In genomic region chr7:110210941-110211608, GRCh38 we compare ENCODE assay signal across 31 cellular contexts.
"Had no signal": no experiment of that assay in that cellular context is flagged by ENCODE, and none has a peak within 500 bp of the region (broad histone marks: within the 10 kb centered on the region; RNA-seq: fewer than 3 reads in every experiment).

No MANE protein-coding gene starts in this region.

- H3K4me2 ChIP-seq: neural progenitor cell, smooth muscle cell had no signal

- ATAC-seq: natural killer cell; psoas muscle; right cardiac atrium; sciatic nerve; stimulated activated memory B cell treated with anti-CD40 and anti-IgM and Interleukin-4, amounts not matched to agents 10 μg/mL and 1 μg/mL and 100 μg/mL, for 72 hours; stimulated activated naive CD8-positive, alpha-beta T cell treated with anti-CD3 and anti-CD28 coated beads, Interleukin-15, amount 100 ng/mL, for 72 hours; stimulated activated naive CD8-positive, alpha-beta T cell treated with anti-CD3 and anti-CD28 coated beads, Interleukin-15, Interleukin-2, amounts not matched to agents 100 U/mL and 50 U/mL, for 24 hours; upper lobe of right lung had no signal

- H3K27ac ChIP-seq: neural progenitor cell, ovary, parathyroid adenoma, psoas muscle, skin epidermis, spleen, suprapubic skin, testis, tibial artery, transverse colon, upper lobe of right lung, vagina had no signal

- H3K4me3 Mint-ChIP-seq: natural killer cell; nephron; neural progenitor cell; stimulated activated memory B cell treated with anti-CD40 and anti-IgM and Interleukin-4, amounts not matched to agents 10 μg/mL and 1 μg/mL and 100 μg/mL, for 72 hours; stimulated activated naive CD8-positive, alpha-beta T cell treated with anti-CD3 and anti-CD28 coated beads, Interleukin-15, amount 100 ng/mL, for 72 hours; type B pancreatic cell had no signal

- H3K4me1 Mint-ChIP-seq: natural killer cell; nephron; neural progenitor cell; stimulated activated memory B cell treated with anti-CD40 and anti-IgM and Interleukin-4, amounts not matched to agents 10 μg/mL and 1 μg/mL and 100 μg/mL, for 72 hours; stimulated activated naive CD8-positive, alpha-beta T cell treated with anti-CD3 and anti-CD28 coated beads, Interleukin-15, amount 100 ng/mL, for 72 hours had no signal

- H3K4me1 ChIP-seq: neural progenitor cell, parathyroid adenoma, psoas muscle, spleen, suprapubic skin, testis, tibial artery, transverse colon, upper lobe of right lung, vagina had no signal

- DNase-seq: natural killer cell; occipital lobe; ovary; posterior cingulate gyrus; psoas muscle; right cardiac atrium; spleen; stimulated activated CD4-positive, alpha-beta T cell treated with anti-CD3 and anti-CD28 coated beads, Interleukin-12 subunit alpha, Interleukin-12 subunit beta, amount 100 ng/mL, for 4 hours; stimulated activated CD4-positive, alpha-beta T cell treated with anti-CD3 and anti-CD28 coated beads, Interleukin-1b, Interleukin-23, amount 100 ng/mL, for 48 hours; stimulated activated CD4-positive, alpha-beta T cell treated with anti-CD3 and anti-CD28 coated beads, Interleukin-4, amount 100 ng/mL, for 1 hour; stimulated activated CD4-positive, alpha-beta T cell treated with anti-CD3 and anti-CD28 coated beads, Interleukin-4, amount 100 ng/mL, for 4 hours; stimulated activated CD8-positive, alpha-beta memory T cell treated with anti-CD3 and anti-CD28 coated beads, Interleukin-4, amount 100 ng/mL, for 48 hours; stimulated activated naive CD4-positive, alpha-beta T cell; stimulated activated naive CD8-positive, alpha-beta T cell treated with anti-CD3 and anti-CD28 coated beads, Interleukin-15, amount 100 ng/mL, for 72 hours; stimulated activated naive CD8-positive, alpha-beta T cell treated with anti-CD3 and anti-CD28 coated beads, Interleukin-15, Interleukin-2, amounts not matched to agents 100 U/mL and 50 U/mL, for 24 hours; substantia nigra; testis; tibial artery; transverse colon; upper lobe of right lung had no signal

- H3K27me3 ChIP-seq: neural progenitor cell, ovary, spleen, suprapubic skin, testis, tibial artery, transverse colon, upper lobe of right lung, vagina had no signal

- H3K27ac Mint-ChIP-seq: natural killer cell; nephron; neural progenitor cell; progenitor cell of endocrine pancreas; stimulated activated memory B cell treated with anti-CD40 and anti-IgM and Interleukin-4, amounts not matched to agents 10 μg/mL and 1 μg/mL and 100 μg/mL, for 72 hours; stimulated activated naive CD8-positive, alpha-beta T cell treated with anti-CD3 and anti-CD28 coated beads, Interleukin-15, amount 100 ng/mL, for 72 hours; type B pancreatic cell had no signal

- H2AFZ ChIP-seq: neural progenitor cell, parathyroid adenoma had no signal

- H3K79me2 ChIP-seq: parathyroid adenoma had no signal

- H3K36me3 ChIP-seq: neural progenitor cell, ovary, spleen, suprapubic skin, tibial artery, transverse colon, upper lobe of right lung, vagina had no signal

- H3K9me3 ChIP-seq: ovary, psoas muscle, suprapubic skin, testis, tibial artery, transverse colon, upper lobe of right lung, vagina had no signal

- H3K9ac ChIP-seq: neural progenitor cell, parathyroid adenoma had no signal

- H3K36me3 Mint-ChIP-seq: neural progenitor cell; stimulated activated memory B cell treated with anti-CD40 and anti-IgM and Interleukin-4, amounts not matched to agents 10 μg/mL and 1 μg/mL and 100 μg/mL, for 72 hours; type B pancreatic cell had no signal

- H3K27me3 Mint-ChIP-seq: progenitor cell of endocrine pancreas; stimulated activated memory B cell treated with anti-CD40 and anti-IgM and Interleukin-4, amounts not matched to agents 10 μg/mL and 1 μg/mL and 100 μg/mL, for 72 hours; type B pancreatic cell had no signal

- H3K4me3 ChIP-seq: neural progenitor cell, ovary, psoas muscle, skin epidermis, smooth muscle cell, spleen, suprapubic skin, testis, tibial artery, transverse colon, upper lobe of right lung, vagina had no signal
